ENCODE assay signal across 8 cellular contexts in the genomic region with DNA sequence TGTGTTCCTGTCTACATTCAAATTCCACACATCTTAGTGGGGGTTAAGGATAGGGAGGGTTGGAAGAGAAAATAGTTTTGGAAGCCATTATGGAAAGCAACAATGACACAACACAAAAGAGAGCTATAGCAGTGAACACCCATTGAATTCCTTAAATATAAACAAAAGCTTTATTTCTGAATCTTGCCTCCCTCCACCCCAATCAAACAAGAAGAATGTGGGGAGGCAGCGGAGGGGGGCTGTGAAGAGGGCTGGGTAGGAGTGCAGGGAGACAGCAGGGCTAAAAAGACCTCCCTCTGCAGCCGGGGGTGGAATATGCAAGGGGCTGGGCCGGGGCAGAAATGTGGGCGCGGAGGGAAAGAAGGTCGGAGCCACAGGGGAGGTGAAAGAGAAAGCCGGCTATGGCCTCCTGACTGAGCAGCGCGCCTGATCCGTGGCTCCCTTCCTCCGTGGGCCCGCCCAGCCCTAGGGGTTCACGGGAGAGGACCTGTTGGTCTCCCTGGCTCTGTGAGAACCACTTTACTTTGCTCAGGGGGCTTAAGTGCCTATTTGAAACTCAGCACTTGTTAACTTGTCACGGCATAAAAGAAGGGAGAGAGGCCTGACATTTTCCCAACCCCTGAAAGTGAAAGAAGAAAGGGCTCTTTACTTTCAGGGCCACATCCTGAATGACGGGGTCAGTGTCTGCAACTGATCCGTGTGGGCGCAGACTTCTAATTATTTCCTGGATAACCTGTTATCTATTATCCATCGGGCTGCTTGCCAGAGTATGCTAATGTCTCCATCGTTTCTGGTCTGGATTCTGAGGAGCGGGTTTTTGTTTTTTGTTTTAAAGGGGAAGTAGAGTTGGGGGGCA.
DNase-seq lines count a peak whose midpoint lies in the region; ATAC-seq lines count a peak whose summit lies in the region.

No MANE protein-coding gene starts in this region.

- ATAC-seq in GM19397 (IDR thresholded peaks at IDR 0.05; ENCODE audit: unreplicated experiment) (no peak), HG02884 (IDR thresholded peaks at IDR 0.05; ENCODE audit: unreplicated experiment) (no peak)

- DNase-seq in activated T-cell treated with anti-CD3 and anti-CD28 coated beads for 1 hour (ENCODE audit: low read depth): peak; percentile 20
- DNase-seq in activated T-cell treated with anti-CD3 and anti-CD28 coated beads for 4 hours: no peak
- DNase-seq in RPMI7951 (ENCODE audit: low read depth): peak; percentile 80
- DNase-seq in anterior cingulate cortex (lab: John Stamatoyannopoulos, UW): peak in 40 of 58 donors; percentile 6 to 72 (median 39)
- DNase-seq in hepatic stellate cell (ENCODE audit: low spot score): peak; percentile 36
- peak; percentile 66 for DNase-seq in putamen (ENCODE audit: low spot score)
